Comparison of ENCODE assay signal across 11 cellular contexts in genomic region chr17:63039899-63040602, GRCh38.
A peak's percentile ranks its signal among the peaks of the same experiment; 100 is the strongest.
DNase-seq lines count a peak whose midpoint lies in the region; ATAC-seq and TF ChIP-seq lines count a peak whose summit lies in the region.
"Had no signal": no experiment of that assay in that cellular context is flagged by ENCODE, and none has a peak within 500 bp of the region (broad histone marks: within the 10 kb centered on the region; RNA-seq: fewer than 3 reads in every experiment).

No MANE protein-coding gene starts in this region.

- H3K4me2 ChIP-seq in PC-3 (ENCODE audit: low read length), result peak overlapping the region; percentile 83

- H3K9me3 Mint-ChIP-seq in activated CD4-positive, alpha-beta T cell treated with anti-CD3 and anti-CD28 coated beads for 36 hours (ENCODE audit: low read depth), result no peaks in the 10 kb centered on the region
- H3K9me3 Mint-ChIP-seq in naive thymus-derived CD4-positive, alpha-beta T cell, result no peaks in the 10 kb centered on the region

- no peaks in the 10 kb centered on the region for H3K9me3 ChIP-seq in PC-3 (ENCODE audit: low read length)
- H3K9me3 ChIP-seq in upper lobe of right lung, result no peaks in the 10 kb centered on the region
- H3K9me3 ChIP-seq in naive thymus-derived CD4-positive, alpha-beta T cell (ENCODE audit: control insufficient read depth in 2 of 3, low read length in 3 of 3), result no peaks in the 10 kb centered on the region
- H3K9me3 ChIP-seq: adrenal gland, psoas muscle had no signal

- H3K27me3 Mint-ChIP-seq in activated CD4-positive, alpha-beta T cell treated with anti-CD3 and anti-CD28 coated beads for 36 hours, result no peaks in the 10 kb centered on the region
- peaks cover 0 to 3% (median 0%) of the 10 kb centered on the region in 5 donors for H3K27me3 Mint-ChIP-seq in naive thymus-derived CD4-positive, alpha-beta T cell

- no peaks in the 10 kb centered on the region for H3K9me2 ChIP-seq in PC-3 (replicated peaks; ENCODE audit: low read length)

- no peak overlapping the region for H3K4me3 Mint-ChIP-seq in activated CD4-positive, alpha-beta T cell treated with anti-CD3 and anti-CD28 coated beads for 36 hours
- H3K4me3 Mint-ChIP-seq in naive thymus-derived CD4-positive, alpha-beta T cell, result no peak overlapping the region

- H3K4me1 ChIP-seq in PC-3 (ENCODE audit: insufficient read depth, low read length) (peaks cover 35% of the 10 kb centered on the region), upper lobe of right lung (peaks cover 5% of the 10 kb centered on the region)
- H3K4me1 ChIP-seq in naive thymus-derived CD4-positive, alpha-beta T cell (ENCODE audit: control insufficient read depth in 2 of 2, insufficient read depth in 2 of 2, low read length in 2 of 2), result no peaks in the 10 kb centered on the region
- H3K4me1 ChIP-seq: adrenal gland, psoas muscle had no signal

- intact Hi-C loops in activated CD4-positive, alpha-beta T cell treated with anti-CD3 and anti-CD28 coated beads for 36 hours (cut with DNase I, micrococcal nuclease), result no loop called here
- intact Hi-C loops in PC-3 (cut with micrococcal nuclease) (loop anchor here (5.0 kb wide), 1 partner anchor 43 kb away; no protein-coding TSS in a partner anchor), upper lobe of right lung (cut with DNase I) (no loop called here)
- intact Hi-C loops in naive thymus-derived CD4-positive, alpha-beta T cell (cut with micrococcal nuclease), result no loop called here

- H3K79me2 ChIP-seq in PC-3 (ENCODE audit: low read length), result peaks cover 32% of the 10 kb centered on the region

- peak overlapping the region; percentile 30 for H3K9ac ChIP-seq in PC-3 (ENCODE audit: low read length)

- H3K4me1 Mint-ChIP-seq in activated CD4-positive, alpha-beta T cell treated with anti-CD3 and anti-CD28 coated beads for 36 hours, result peaks cover 17% of the 10 kb centered on the region
- peaks cover 0 to 25% (median 10%) of the 10 kb centered on the region in 7 donors for H3K4me1 Mint-ChIP-seq in naive thymus-derived CD4-positive, alpha-beta T cell

- ATAC-seq in activated CD4-positive, alpha-beta T cell treated with anti-CD3 and anti-CD28 coated beads for 36 hours, result peak; percentile 66
- peak; percentile 87 for ATAC-seq in PC-3
- ATAC-seq in upper lobe of right lung, result peak; percentile 45
- no peak for ATAC-seq in naive thymus-derived CD4-positive, alpha-beta T cell
- ATAC-seq: psoas muscle had no signal

- 0 out of 2 replicates have a peak, but pooled peaks have one; percentile 23 for TF ChIP-seq CTCF in PC-3 (conservative IDR thresholded peaks at IDR 0.05; ENCODE audit: low read depth, low read length)
- TF ChIP-seq CTCF in fibroblast of mammary gland (conservative IDR thresholded peaks at IDR 0.05; ENCODE audit: control insufficient read depth, insufficient read depth, low read depth, low read length), result no peak
- no peak for TF ChIP-seq CTCF in upper lobe of right lung (IDR thresholded peaks at IDR 0.05)

- H2AFZ ChIP-seq in PC-3 (ENCODE audit: low read length), result peak overlapping the region; percentile 65

- H3K27ac Mint-ChIP-seq in activated CD4-positive, alpha-beta T cell treated with anti-CD3 and anti-CD28 coated beads for 36 hours, result no peak overlapping the region
- no peak overlapping the region for H3K27ac Mint-ChIP-seq in naive thymus-derived CD4-positive, alpha-beta T cell

- H3K36me3 ChIP-seq in PC-3 (ENCODE audit: low read depth, low read length) (no peaks in the 10 kb centered on the region), upper lobe of right lung (no peaks in the 10 kb centered on the region)
- no peaks in the 10 kb centered on the region for H3K36me3 ChIP-seq in naive thymus-derived CD4-positive, alpha-beta T cell (ENCODE audit: control insufficient read depth in 2 of 3, insufficient read depth in 3 of 3, low read length in 3 of 3)
- H3K36me3 ChIP-seq: adrenal gland had no signal

- no peaks in the 10 kb centered on the region for H3K27me3 ChIP-seq in PC-3 (ENCODE audit: low read length)
- no peaks in the 10 kb centered on the region for H3K27me3 ChIP-seq in upper lobe of right lung
- no peaks in the 10 kb centered on the region for H3K27me3 ChIP-seq in naive thymus-derived CD4-positive, alpha-beta T cell (ENCODE audit: control insufficient read depth in 2 of 2, insufficient read depth in 2 of 2, low read length in 2 of 2)
- H3K27me3 ChIP-seq: adrenal gland had no signal

- no TSS peak for BruUV-seq in PC-3 (replicated peaks; lab: Mats Ljungman, UMichigan)

- H4K20me1 ChIP-seq in PC-3 (ENCODE audit: low read length), result no peaks in the 10 kb centered on the region

- peak overlapping the region; percentile 74 for H3K27ac ChIP-seq in PC-3 (ENCODE audit: low read length)
- H3K27ac ChIP-seq in upper lobe of right lung, result no peak overlapping the region
- no peak overlapping the region for H3K27ac ChIP-seq in naive thymus-derived CD4-positive, alpha-beta T cell (ENCODE audit: low read depth, low read length)
- H3K27ac ChIP-seq: adrenal gland, psoas muscle had no signal

- POLR2A ChIA-PET in activated CD4-positive, alpha-beta T cell treated with anti-CD3 and anti-CD28 coated beads for 36 hours (lab: Charles Lee), result no interaction called here
- POLR2A ChIA-PET in PC-3 (lab: Charles Lee; ENCODE audit: unreplicated experiment), result interaction anchor here (0.6 to 0.7 kb wide), 2 partner anchors 285 to 388 kb away, joined by 9 to 14 read pairs; no protein-coding TSS in a partner anchor
- POLR2A ChIA-PET in naive thymus-derived CD4-positive, alpha-beta T cell (lab: Charles Lee), result interaction anchor here (0.8 kb wide), 1 partner anchor 1132 kb away, joined by 3 read pairs; no protein-coding TSS in a partner anchor

- DNase-seq in activated CD4-positive, alpha-beta T cell treated with anti-CD3 and anti-CD28 coated beads for 36 hours, result no peak
- DNase-seq in activated CD4-positive, alpha-beta T cell treated with anti-CD3 and anti-CD28 coated beads, Interleukin-2, amount 50 U/mL, for 4 hours, result no peak
- DNase-seq in PC-3 (peak; percentile 89), fibroblast of mammary gland (ENCODE audit: low read depth) (peak; percentile 76), upper lobe of right lung (no peak), D341Med (ENCODE audit: low spot score) (no peak), GDM1 (lab: John Stamatoyannopoulos, UW) (no peak)
- no peak for DNase-seq in naive thymus-derived CD4-positive, alpha-beta T cell
- DNase-seq: adrenal gland; psoas muscle; stimulated activated CD8-positive, alpha-beta memory T cell treated with anti-CD3 and anti-CD28 coated beads, Interleukin-4, amount 100 ng/mL, for 48 hours had no signal

- no peaks in the 10 kb centered on the region for H3F3A ChIP-seq in PC-3 (ENCODE audit: low read length, unreplicated experiment)

- H3K4me3 ChIP-seq in PC-3 (ENCODE audit: low read length) (peak overlapping the region; percentile 60), fibroblast of mammary gland (ENCODE audit: control insufficient read depth, low read depth, low read length) (no peak overlapping the region), upper lobe of right lung (no peak overlapping the region)
- H3K4me3 ChIP-seq in naive thymus-derived CD4-positive, alpha-beta T cell (ENCODE audit: low read length), result no peak overlapping the region
- H3K4me3 ChIP-seq: adrenal gland, psoas muscle had no signal

- H3K36me3 Mint-ChIP-seq in activated CD4-positive, alpha-beta T cell treated with anti-CD3 and anti-CD28 coated beads for 36 hours (ENCODE audit: low read depth), result no peaks in the 10 kb centered on the region
- no peaks in the 10 kb centered on the region for H3K36me3 Mint-ChIP-seq in naive thymus-derived CD4-positive, alpha-beta T cell

- CTCF ChIA-PET in activated CD4-positive, alpha-beta T cell treated with anti-CD3 and anti-CD28 coated beads for 36 hours (lab: Charles Lee), result interaction anchor here (0.8 kb wide), 1 partner anchor 388 kb away, joined by 3 read pairs; no protein-coding TSS in a partner anchor
- CTCF ChIA-PET in PC-3 (lab: Charles Lee), result interaction anchor here (0.6 to 0.9 kb wide), 2 partner anchors 42 to 45 kb away, joined by 3 to 8 read pairs; no protein-coding TSS in a partner anchor
- CTCF ChIA-PET in naive thymus-derived CD4-positive, alpha-beta T cell (lab: Charles Lee), result no interaction called here

Comparison
In these comparisons a context has a peak if more than half of its experiments do, and no peak if none do; other contexts are left out.
1. DNase-seq: peak in PC-3 (single experiment) and fibroblast of mammary gland (single experiment); none in activated CD4-positive, alpha-beta T cell treated with anti-CD3 and anti-CD28 coated beads for 36 hours (single experiment), activated CD4-positive, alpha-beta T cell treated with anti-CD3 and anti-CD28 coated beads, Interleukin-2, amount 50 U/mL, for 4 hours (0 of 2), upper lobe of right lung (single experiment), naive thymus-derived CD4-positive, alpha-beta T cell (0 of 9), D341Med (single experiment) and GDM1 (single experiment).